8 cellular contexts compared by ENCODE assay signal in the genomic region with DNA sequence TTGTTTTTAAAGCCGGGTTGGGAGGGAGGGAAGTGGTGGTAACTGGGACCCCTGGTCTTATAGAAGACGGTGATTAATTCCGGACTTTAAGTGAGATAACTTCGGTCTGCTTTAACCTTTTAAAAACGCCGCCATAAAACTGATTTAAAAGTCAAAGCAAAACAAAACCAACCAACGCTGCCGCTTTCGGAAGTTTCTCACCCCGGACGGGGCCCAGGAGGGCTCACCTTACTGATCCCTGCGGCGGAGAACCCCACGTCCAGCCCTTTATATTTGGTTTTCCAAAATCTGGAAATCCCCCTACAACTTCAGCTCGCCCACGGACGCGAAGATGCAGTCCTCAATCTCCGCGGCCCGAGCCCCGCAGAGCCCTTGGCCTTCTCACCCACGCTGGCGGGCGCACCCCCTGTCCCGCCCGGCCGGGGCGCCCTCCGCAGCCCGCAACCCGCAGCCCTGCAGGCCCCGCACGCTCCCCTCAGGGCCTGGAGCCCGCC. TPM values are rescaled to one million over a fixed set of nuclear protein-coding genes. Genes with fewer than 3 reads are reported as not detected.
DNase-seq lines count a peak whose midpoint lies in the region; ATAC-seq, FAIRE-seq and TF ChIP-seq lines count a peak whose summit lies in the region.

No MANE protein-coding gene starts in this region.

- peak; percentile 74 for ATAC-seq in GM19395 (IDR thresholded peaks at IDR 0.05; ENCODE audit: unreplicated experiment)
- ATAC-seq in HG03442 (IDR thresholded peaks at IDR 0.05; ENCODE audit: unreplicated experiment), result peak; percentile 56
- ATAC-seq in pancreas, result peak; percentile 47 to 74 (median 60)

- H3K27ac ChIP-seq in C4-2B (peak overlapping the region; percentile 87), pancreas (peak overlapping the region in 3 of 4 donors; percentile 29 to 44 (median 35))

- H3K4me3 ChIP-seq in fibroblast of mammary gland (ENCODE audit: control insufficient read depth, low read depth, low read length) (peak overlapping the region; percentile 73), pancreas (peak overlapping the region; percentile 44 to 83 (median 63))

- peak; percentile 22 to 35 for DNase-seq in activated CD4-positive, alpha-beta T cell treated with anti-CD3 and anti-CD28 coated beads, Interleukin-2, amount 50 U/mL, for 4 hours
- peak; percentile 27 for DNase-seq in fibroblast of mammary gland (ENCODE audit: low read depth)
- DNase-seq in pancreas, result no peak
- DNase-seq in D721Med (ENCODE audit: insufficient read length, low spot score), result no peak
- DNase-seq in DMS53 (lab: John Stamatoyannopoulos, UW), result no peak

- FAIRE-seq in pancreas (lab: Jason Lieb, UNC) (no peak), D721Med (lab: Jason Lieb, UNC) (no peak)

- intact Hi-C loops in pancreas (cut with DNase I), result no loop called here

- peaks cover 0 to 12% (median 0%) of the 10 kb centered on the region in 3 donors for H3K4me1 ChIP-seq in pancreas

- H3K27me3 ChIP-seq in pancreas, result no peaks in the 10 kb centered on the region

- 0 to 1% methylated on average over 23 to 35 of the region's 35 CpGs for WGBS in pancreas, 2 donors

- no peaks in the 10 kb centered on the region for H3K36me3 ChIP-seq in pancreas

- H3K9me3 ChIP-seq in pancreas, result no peaks in the 10 kb centered on the region

- TF ChIP-seq CTCF in C4-2B (conservative IDR thresholded peaks at IDR 0.05) (no peak), fibroblast of mammary gland (conservative IDR thresholded peaks at IDR 0.05; ENCODE audit: control insufficient read depth, insufficient read depth, low read depth, low read length) (no peak), pancreas (IDR thresholded peaks at IDR 0.05) (peak in 1 of 4 donors; percentile 6), D721Med (IDR thresholded peaks at IDR 0.05; ENCODE audit: insufficient read depth, missing control alignments) (no peak)

RNA-seq across cellular contexts. Expression of gene USP28, which starts 0.4 kb away (rescaled TPM):
- 10 to 100 TPM in 3 of 6 donors, 1 to 10 TPM in 3; 6.3 to 16.6 (median 9.8) TPM for total RNA-seq in pancreas
- polyA plus RNA-seq in pancreas, result 1 to 10 TPM; 3.2 to 4.2 TPM

RNA-seq across cellular contexts. Expression of gene HTR3B, which starts 29.6 kb away (rescaled TPM):
- total RNA-seq in pancreas, result not detected
- not detected for polyA plus RNA-seq in pancreas

Comparison
In these comparisons a context has a peak if more than half of its experiments do, and no peak if none do; other contexts are left out.
1. DNase-seq: peak in activated CD4-positive, alpha-beta T cell treated with anti-CD3 and anti-CD28 coated beads, Interleukin-2, amount 50 U/mL, for 4 hours (2 of 2) and fibroblast of mammary gland (single experiment); none in pancreas (0 of 6), D721Med (single experiment) and DMS53 (single experiment).
2. Peak in every context shown above with its lines, with median percentiles within 50 percentile points of each other: ATAC-seq.